In genomic region chr9:137304383-137305059, GRCh38 we compare ENCODE assay signal across 8 cellular contexts. TPM values are rescaled to one million over a fixed set of nuclear protein-coding genes. Genes with fewer than 3 reads are reported as not detected.
A peak's percentile ranks its signal among the peaks of the same experiment; 100 is the strongest.
DNase-seq lines count a peak whose midpoint lies in the region; ATAC-seq and TF ChIP-seq lines count a peak whose summit lies in the region.
"Had no signal": no experiment of that assay in that cellular context is flagged by ENCODE, and none has a peak within 500 bp of the region (broad histone marks: within the 10 kb centered on the region; RNA-seq: fewer than 3 reads in every experiment).

No MANE protein-coding gene starts in this region.

- peak; percentile 57 for DNase-seq in activated CD8-positive, alpha-beta memory T cell treated with anti-CD3 and anti-CD28 coated beads, Interleukin-2, amount 50 U/mL, for 48 hours
- DNase-seq in activated CD8-positive, alpha-beta memory T cell treated with anti-CD3 and anti-CD28 coated beads, Interleukin-2, amount 50 U/mL, for 4 hours: no peak
- DNase-seq in heart right ventricle (peak in 1 of 2 donors; percentile 16), D341Med (ENCODE audit: low spot score) (no peak)
- no peak for DNase-seq in stimulated activated naive B cell treated with anti-CD40 and anti-IgM and Interleukin-4, amounts not matched to agents 10 μg/mL and 1 μg/mL and 100 μg/mL, for 72 hours
- DNase-seq: stimulated activated CD4-positive, alpha-beta T cell treated with anti-CD3 and anti-CD28 coated beads, Interleukin-4, amount 100 ng/mL, for 4 hours had no signal

- 50 to 68% methylated on average over 16 of the region's 16 CpGs for WGBS in heart right ventricle, 2 donors
- 70% methylated on average over 16 of the region's 16 CpGs for WGBS in thymus

- TF ChIP-seq CTCF in heart right ventricle (IDR thresholded peaks at IDR 0.05): peak in 1 of 9 donors; percentile 9

- peaks cover 0 to 82% (median 10%) of the 10 kb centered on the region in 7 donors for H3K27me3 ChIP-seq in heart right ventricle
- H3K27me3 ChIP-seq in thymus (ENCODE audit: control insufficient read depth, insufficient read depth): peaks cover 66% of the 10 kb centered on the region

- H3K27me3 Mint-ChIP-seq in stimulated activated naive B cell treated with anti-CD40 and anti-IgM and Interleukin-4, amounts not matched to agents 10 μg/mL and 1 μg/mL and 100 μg/mL, for 72 hours: peaks cover 8 to 24% of the 10 kb centered on the region in 2 donors

- no peaks in the 10 kb centered on the region for H3K36me3 ChIP-seq in heart right ventricle
- H3K36me3 ChIP-seq in thymus (ENCODE audit: control insufficient read depth, insufficient read depth): no peaks in the 10 kb centered on the region

- no peak overlapping the region for H3K4me3 Mint-ChIP-seq in stimulated activated naive B cell treated with anti-CD40 and anti-IgM and Interleukin-4, amounts not matched to agents 10 μg/mL and 1 μg/mL and 100 μg/mL, for 72 hours

- H3K9me3 ChIP-seq in heart right ventricle (no peaks in the 10 kb centered on the region), thymus (ENCODE audit: control insufficient read depth) (no peaks in the 10 kb centered on the region)

- H3K27ac Mint-ChIP-seq in stimulated activated naive B cell treated with anti-CD40 and anti-IgM and Interleukin-4, amounts not matched to agents 10 μg/mL and 1 μg/mL and 100 μg/mL, for 72 hours: no peak overlapping the region

- ATAC-seq in heart right ventricle: no peak
- no peak for ATAC-seq in stimulated activated naive B cell treated with anti-CD40 and anti-IgM and Interleukin-4, amounts not matched to agents 10 μg/mL and 1 μg/mL and 100 μg/mL, for 72 hours (replicated peaks)

- peaks cover 11 to 46% of the 10 kb centered on the region in 2 donors for H3K4me1 Mint-ChIP-seq in stimulated activated naive B cell treated with anti-CD40 and anti-IgM and Interleukin-4, amounts not matched to agents 10 μg/mL and 1 μg/mL and 100 μg/mL, for 72 hours

- H3K9me3 Mint-ChIP-seq in stimulated activated naive B cell treated with anti-CD40 and anti-IgM and Interleukin-4, amounts not matched to agents 10 μg/mL and 1 μg/mL and 100 μg/mL, for 72 hours: no peaks in the 10 kb centered on the region
- H3K9me3 Mint-ChIP-seq: activated T-helper 1 cell treated with anti-CD3 and anti-CD28 coated beads, Interleukin-12 subunit alpha, Interleukin-12 subunit beta, Interleukin-2, Interleukin-4 antibody, amounts not matched to agents 30 ng/mL and 10 ng/mL and 1 ng/mL, durations not matched to agents 14 hours and 24 hours and 36 hours had no signal

- intact Hi-C loops in heart right ventricle (cut with DNase I): loop anchor here in 3 of 10 donors (5.0 kb wide), 1 partner anchor 103 kb away; no protein-coding TSS in a partner anchor

- H3K4me1 ChIP-seq in heart right ventricle (peaks cover 15 to 74% (median 64%) of the 10 kb centered on the region in 9 donors), thymus (ENCODE audit: control insufficient read depth, insufficient read depth, low read length) (peaks cover 8% of the 10 kb centered on the region)

- no peaks in the 10 kb centered on the region for H3K36me3 Mint-ChIP-seq in stimulated activated naive B cell treated with anti-CD40 and anti-IgM and Interleukin-4, amounts not matched to agents 10 μg/mL and 1 μg/mL and 100 μg/mL, for 72 hours

- H3K27ac ChIP-seq in heart right ventricle: peak overlapping the region in 9 of 10 donors; percentile 86 to 96 (median 90)
- peak overlapping the region; percentile 36 for H3K27ac ChIP-seq in thymus (ENCODE audit: low read depth)

- H3K4me3 ChIP-seq in heart right ventricle: peak overlapping the region in 7 of 10 donors; percentile 1 to 55 (median 45)
- H3K4me3 ChIP-seq in thymus (ENCODE audit: low read length): no peak overlapping the region

RNA-seq across cellular contexts. Expression of gene NRARP, which starts 2.5 kb away (rescaled TPM):
- total RNA-seq in heart right ventricle: 10 to 100 TPM in 7 of 10 donors, 1 to 10 TPM in 3; 2.6 to 20.8 (median 11.7) TPM
- polyA plus RNA-seq in heart right ventricle (1 to 10 TPM; 2.0 to 5.4 TPM), thymus (1.6 TPM)

RNA-seq across cellular contexts. Expression of gene TOR4A, which starts 27.0 kb away (rescaled TPM):
- 10 to 100 TPM; 15.2 to 21.5 (median 16.8) TPM for total RNA-seq in heart right ventricle
- polyA plus RNA-seq in heart right ventricle (10 to 100 TPM in 1 of 2 donors, 1 to 10 TPM in 1; 4.7 to 11.5 TPM), thymus (2.1 TPM)

RNA-seq across cellular contexts. Expression of gene NELFB, which starts 49.4 kb away (rescaled TPM):
- 10 to 100 TPM; 31.6 to 47.1 (median 39.2) TPM for total RNA-seq in heart right ventricle
- polyA plus RNA-seq in heart right ventricle: 10 to 100 TPM; 31.5 to 52.9 TPM
- polyA plus RNA-seq in thymus: 38.8 TPM

RNA-seq across cellular contexts. Expression of gene STPG3, which starts 53.4 kb away (rescaled TPM):
- total RNA-seq in heart right ventricle: under 1 TPM in 3 of 10 donors, not detected in 7; 0.24 to 0.32 (median 0.32) TPM
- under 1 TPM in 1 of 2 donors, not detected in 1; 0.44 TPM for polyA plus RNA-seq in heart right ventricle
- polyA plus RNA-seq in thymus: 0.43 TPM
